ENCODE assay signal across 1 cellular context in genomic region chr22:30228509-30229359, GRCh38.
TF ChIP-seq lines count a peak whose summit lies in the region.

No MANE protein-coding gene starts in this region.

TF ChIP-seq in HEK293, 187 proteins besides CTCF, POLR2A, EP300 and RAD21 (continued from another document):
- TF ChIP-seq ZNF148 (tag by site-specific recombination; IDR thresholded peaks at IDR 0.05; ENCODE audit: borderline replicate concordance) = no peak
- TF ChIP-seq ZSCAN5A (tag by site-specific recombination; IDR thresholded peaks at IDR 0.05) = no peak
- TF ChIP-seq ZNF23 (tag by site-specific recombination; IDR thresholded peaks at IDR 0.05; ENCODE audit: borderline replicate concordance) = no peak
- no peak for TF ChIP-seq ZNF792 (tag by site-specific recombination; IDR thresholded peaks at IDR 0.05)
- no peak for TF ChIP-seq REST (tag by site-specific recombination; IDR thresholded peaks at IDR 0.05)
- no peak for TF ChIP-seq ZNF701 (tag by site-specific recombination; IDR thresholded peaks at IDR 0.05)
- no peak for TF ChIP-seq ZNF791 (tag by site-specific recombination; IDR thresholded peaks at IDR 0.05)
- TF ChIP-seq ZNF830 (tag by site-specific recombination; IDR thresholded peaks at IDR 0.05; ENCODE audit: low read depth) = no peak
- no peak for TF ChIP-seq MEIS1 (CRISPR knock-in tag; IDR thresholded peaks at IDR 0.05; ENCODE audit: borderline replicate concordance)
- TF ChIP-seq ZFP69B (tag by site-specific recombination; IDR thresholded peaks at IDR 0.05) = 0 out of 2 replicates have a peak, but pooled peaks have one; percentile 15
- TF ChIP-seq ZNF747 (tag by site-specific recombination; IDR thresholded peaks at IDR 0.05) = no peak
- no peak for TF ChIP-seq ZNF292 (tag by site-specific recombination; IDR thresholded peaks at IDR 0.05; ENCODE audit: borderline replicate concordance, low read depth)
- TF ChIP-seq ZNF221 (tag by site-specific recombination; IDR thresholded peaks at IDR 0.05; ENCODE audit: borderline replicate concordance) = no peak
- no peak; the same call in 1 of the 2 replicates for TF ChIP-seq ZIC2 (tag by site-specific recombination; IDR thresholded peaks at IDR 0.05)
- no peak for TF ChIP-seq ZBTB1 (tag by site-specific recombination; IDR thresholded peaks at IDR 0.05)
- peak; percentile 41; the same call in 1 of the 2 replicates for TF ChIP-seq GLIS2 (tag by site-specific recombination; IDR thresholded peaks at IDR 0.05)
- peak; percentile 32; the same call in 1 of the 2 replicates for TF ChIP-seq ZNF692 (tag by site-specific recombination; IDR thresholded peaks at IDR 0.05)
- no peak for TF ChIP-seq IKZF3 (tag by site-specific recombination; IDR thresholded peaks at IDR 0.05)
- 0 out of 2 replicates have a peak, but pooled peaks have one; percentile 4 for TF ChIP-seq ZNF518A (tag by site-specific recombination; conservative IDR thresholded peaks at IDR 0.05; ENCODE audit: low read depth)
- TF ChIP-seq KLF16 (tag by site-specific recombination; IDR thresholded peaks at IDR 0.05) = no peak
- no peak for TF ChIP-seq GLI4 (tag by site-specific recombination; IDR thresholded peaks at IDR 0.05)
- no peak for TF ChIP-seq ZBTB49 (tag by site-specific recombination; IDR thresholded peaks at IDR 0.05; ENCODE audit: low read depth)
- TF ChIP-seq ZNF510 (tag by site-specific recombination; IDR thresholded peaks at IDR 0.05; ENCODE audit: insufficient replicate concordance) = no peak
- peak; percentile 50; the same call in 1 of the 2 replicates for TF ChIP-seq ZNF639 (tag by site-specific recombination; IDR thresholded peaks at IDR 0.05)
- TF ChIP-seq EGR2 (tag by site-specific recombination; IDR thresholded peaks at IDR 0.05; ENCODE audit: low read depth) = no peak
- peak; percentile 65; the same call in 1 of the 2 replicates for TF ChIP-seq ZNF600 (tag by site-specific recombination; IDR thresholded peaks at IDR 0.05)
- TF ChIP-seq ZEB2 (tag by site-specific recombination; IDR thresholded peaks at IDR 0.05) = peak; percentile 87
- TF ChIP-seq ZNF335 (tag by site-specific recombination; conservative IDR thresholded peaks at IDR 0.05) = peak; percentile 77
- no peak for TF ChIP-seq ZNF223 (tag by site-specific recombination; IDR thresholded peaks at IDR 0.05)
- peak; percentile 51; the same call in 1 of the 2 replicates for TF ChIP-seq ZBTB21 (tag by site-specific recombination; IDR thresholded peaks at IDR 0.05)
